ENCODE assay signal across 24 cellular contexts in the genomic region with DNA sequence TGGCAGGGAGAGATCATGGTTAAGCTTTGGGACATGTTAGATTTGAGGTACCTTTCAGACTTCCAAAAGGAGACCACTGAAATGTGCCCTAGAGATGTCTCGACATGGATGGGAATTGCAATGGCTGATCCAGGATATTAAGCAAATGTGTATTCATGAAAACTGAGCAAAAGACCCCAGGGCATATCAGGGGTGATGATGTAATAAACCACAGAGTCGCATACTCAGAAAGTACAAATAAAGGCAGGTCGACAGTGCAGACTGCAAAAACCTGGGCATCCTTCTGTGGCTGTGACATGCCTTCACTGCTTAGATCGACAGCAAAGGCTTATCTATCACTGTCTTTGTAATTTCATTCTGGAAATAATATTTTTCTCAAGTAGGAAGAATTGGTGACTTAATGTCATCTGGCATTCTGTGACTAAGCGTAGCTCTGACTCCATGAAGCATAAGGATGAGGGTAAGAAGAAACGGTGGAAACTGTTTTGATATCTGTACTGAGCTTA.
DNase-seq lines count a peak whose midpoint lies in the region; ATAC-seq and TF ChIP-seq lines count a peak whose summit lies in the region.
"Had no signal": no experiment of that assay in that cellular context is flagged by ENCODE, and none has a peak within 500 bp of the region (broad histone marks: within the 10 kb centered on the region; RNA-seq: fewer than 3 reads in every experiment).

No MANE protein-coding gene starts in this region.

- no CpG with 5 or more reads among the region's 6 CpGs for WGBS in trophoblast cell (ENCODE audit: extremely low coverage, insufficient coverage, insufficient read length)
- WGBS in testis, 2 donors: 75% methylated on average over 6 of the region's 6 CpGs

- no peak overlapping the region for H2BK5ac ChIP-seq in trophoblast cell (ENCODE audit: low read depth, low read length, poor library complexity)

- no peaks in the 10 kb centered on the region for H4K20me1 ChIP-seq in PC-3 (ENCODE audit: low read length)
- H4K20me1 ChIP-seq: BLaER1 had no signal

- H4K12ac ChIP-seq in trophoblast cell (ENCODE audit: low read depth, low read length): no peak overlapping the region

- no TSS peak for BruUV-seq in PC-3 (replicated peaks; lab: Mats Ljungman, UMichigan)

- H4K91ac ChIP-seq in trophoblast cell (ENCODE audit: low read depth, low read length): no peak overlapping the region

- no peaks in the 10 kb centered on the region for H3F3A ChIP-seq in PC-3 (ENCODE audit: low read length, unreplicated experiment)

- H3K4me2 ChIP-seq in PC-3 (ENCODE audit: low read length) (no peak overlapping the region), trophoblast cell (ENCODE audit: low read length) (no peak overlapping the region)
- H3K4me2 ChIP-seq: BLaER1, PC-9, SK-N-SH had no signal

- H3K79me2 ChIP-seq in PC-3 (ENCODE audit: low read length) (no peaks in the 10 kb centered on the region), trophoblast cell (ENCODE audit: control insufficient read depth, insufficient read depth, low read length, poor library complexity) (no peaks in the 10 kb centered on the region)

- H3K9me2 ChIP-seq in PC-3 (replicated peaks; ENCODE audit: low read length): no peaks in the 10 kb centered on the region
- H3K9me2 ChIP-seq: SK-N-SH had no signal

- no peak overlapping the region for H2AFZ ChIP-seq in PC-3 (ENCODE audit: low read length)
- no peak overlapping the region for H2AFZ ChIP-seq in trophoblast cell (ENCODE audit: insufficient read depth, low read length, poor library complexity)
- H2AFZ ChIP-seq: PC-9 had no signal

- no peak overlapping the region for H3K18ac ChIP-seq in trophoblast cell (ENCODE audit: low read length)

- no peaks in the 10 kb centered on the region for H3K36me3 ChIP-seq in PC-3 (ENCODE audit: low read depth, low read length)
- no peaks in the 10 kb centered on the region for H3K36me3 ChIP-seq in trophoblast cell (ENCODE audit: control insufficient read depth in 1 of 2, insufficient read depth in 2 of 2, low read length in 2 of 2)
- no peaks in the 10 kb centered on the region for H3K36me3 ChIP-seq in testis (ENCODE audit: low read depth, missing control alignments)
- H3K36me3 ChIP-seq: BLaER1 had no signal

- H3K27ac ChIP-seq in PC-3 (ENCODE audit: low read length) (no peak overlapping the region), trophoblast cell (ENCODE audit: low read depth, low read length) (no peak overlapping the region), testis (no peak overlapping the region)
- H3K27ac ChIP-seq: BLaER1, PC-9 had no signal

- no peaks in the 10 kb centered on the region for H3K79me1 ChIP-seq in trophoblast cell (ENCODE audit: low read length)

- TF ChIP-seq CTCF in PC-3 (conservative IDR thresholded peaks at IDR 0.05; ENCODE audit: low read depth, low read length): no peak
- TF ChIP-seq CTCF in testis (IDR thresholded peaks at IDR 0.05): no peak

- H3K14ac ChIP-seq in trophoblast cell (ENCODE audit: low read length): no peak overlapping the region

- H3K4ac ChIP-seq in trophoblast cell (ENCODE audit: low read depth, low read length): no peak overlapping the region

- H2AK5ac ChIP-seq in trophoblast cell (ENCODE audit: low read length): no peak overlapping the region

- H4K8ac ChIP-seq in trophoblast cell (ENCODE audit: low read depth, low read length): no peak overlapping the region

- no peak overlapping the region for H2BK120ac ChIP-seq in trophoblast cell (ENCODE audit: insufficient read depth, low read length, poor library complexity)

- TF ChIP-seq POLR2A in testis (IDR thresholded peaks at IDR 0.05): no peak

- H3K9me3 ChIP-seq in PC-3 (ENCODE audit: low read length): no peaks in the 10 kb centered on the region
- no peaks in the 10 kb centered on the region for H3K9me3 ChIP-seq in trophoblast cell (ENCODE audit: insufficient read depth, low read depth, low read length)
- H3K9me3 ChIP-seq in testis: no peaks in the 10 kb centered on the region
- H3K9me3 ChIP-seq: BLaER1, SK-N-SH had no signal

- intact Hi-C loops in PC-3 (cut with micrococcal nuclease) (no loop called here), testis (cut with DNase I; ENCODE audit: low total_unique reads) (no loop called here)

- H3K4me1 ChIP-seq in PC-3 (ENCODE audit: insufficient read depth, low read length) (0 out of 2 replicates have a peak, but pooled peaks cover 5% of the 10 kb centered on the region), trophoblast cell (ENCODE audit: control insufficient read depth in 1 of 2, insufficient read depth in 2 of 2, low read length in 2 of 2) (peaks cover 3 to 9% of the 10 kb centered on the region in 2 experiments), testis (no peaks in the 10 kb centered on the region)
- H3K4me1 ChIP-seq: BLaER1 had no signal

- no peak overlapping the region for H3K23ac ChIP-seq in trophoblast cell (ENCODE audit: low read length)

- DNase-seq in EL (peak; percentile 53), PC-3 (peak; percentile 43), astrocyte of the hippocampus (ENCODE audit: low read depth, low spot score) (peak; percentile 25), trophoblast cell (peak; percentile 13 to 52), DMS153 (lab: John Stamatoyannopoulos, UW) (no peak), testis (no peak), D341Med (ENCODE audit: low spot score) (no peak)
- DNase-seq: CD4-positive, CD25-positive, alpha-beta regulatory T cell; DMS53; GF-D8; HCEC 1CT; MV-4-11; NCI-H1105 treated with DMSO at 0.1 percent for 48 hours; NCI-H2029; NCI-H446; NCI-H524 treated with DMSO at 0.1 percent for 48 hours; NCI-H82; NK-92 treated with Interleukin-12 subunit alpha and Interleukin-12 subunit beta, amount 100 ng/mL, for 24 hours; PC-9; RPMI8226; SHP77 treated with DMSO at 0.1 percent for 48 hours; SK-N-SH; SW 1271 had no signal

- CTCF ChIA-PET in PC-3 (lab: Charles Lee): no interaction called here

- H3K4me3 ChIP-seq in PC-3 (ENCODE audit: low read length) (no peak overlapping the region), trophoblast cell (ENCODE audit: low read depth, low read length) (no peak overlapping the region), testis (no peak overlapping the region)
- H3K4me3 ChIP-seq: BLaER1, PC-9 had no signal

- POLR2A ChIA-PET in PC-3 (lab: Charles Lee; ENCODE audit: unreplicated experiment): no interaction called here

- no peak overlapping the region for H3K9ac ChIP-seq in PC-3 (ENCODE audit: low read length)
- no peak overlapping the region for H3K9ac ChIP-seq in trophoblast cell (ENCODE audit: low read length)
- H3K9ac ChIP-seq: BLaER1, SK-N-SH had no signal

- H3K27me3 ChIP-seq in PC-3 (ENCODE audit: low read length): no peaks in the 10 kb centered on the region
- no peaks in the 10 kb centered on the region for H3K27me3 ChIP-seq in trophoblast cell (ENCODE audit: insufficient read depth, low read length)
- no peaks in the 10 kb centered on the region for H3K27me3 ChIP-seq in testis
- H3K27me3 ChIP-seq: BLaER1 had no signal

- H2BK12ac ChIP-seq in trophoblast cell (ENCODE audit: low read length): no peak overlapping the region

- peak; percentile 29 for ATAC-seq in PC-3

Comparison
In these comparisons a context has a peak if more than half of its experiments do, and no peak if none do; other contexts are left out.
1. DNase-seq: peak in EL (single experiment), PC-3 (single experiment), astrocyte of the hippocampus (single experiment) and trophoblast cell (2 of 2); none in DMS153 (single experiment), testis (single experiment) and D341Med (single experiment).